ENCODE assay signal across 19 cellular contexts in genomic region chr13:49683489-49683888, GRCh38. TPM values are rescaled to one million over a fixed set of nuclear protein-coding genes. Genes with fewer than 3 reads are reported as not detected.
DNase-seq lines count a peak whose midpoint lies in the region; ATAC-seq, FAIRE-seq and TF ChIP-seq lines count a peak whose summit lies in the region.
"Had no signal": no experiment of that assay in that cellular context is flagged by ENCODE, and none has a peak within 500 bp of the region (broad histone marks: within the 10 kb centered on the region; RNA-seq: fewer than 3 reads in every experiment).

No MANE protein-coding gene starts in this region.

- FAIRE-seq in GM12878 (lab: Jason Lieb, UNC), result peak; percentile 61
- FAIRE-seq: A549, G401.6, kidney had no signal

- H3K27ac Mint-ChIP-seq in activated CD8-positive, alpha-beta T cell treated with anti-CD3 and anti-CD28 coated beads for 36 hours, result no peak overlapping the region
- H3K27ac Mint-ChIP-seq in activated CD8-positive, alpha-beta T cell treated with anti-CD3 and anti-CD28 coated beads, Interleukin-2, amount 10 ng/mL, durations not matched to agents 7 days and 5 days, result no peak overlapping the region

- peak; percentile 34 to 40; a peak in 2 of 4 replicates for TF ChIP-seq EP300 in GM12878 (IDR thresholded peaks at IDR 0.05; ENCODE audit: borderline replicate concordance in 1 of 2, control insufficient read depth in 1 of 2, low read depth in 2 of 2, low read length in 2 of 2)

- peaks cover 6% of the 10 kb centered on the region for H3K79me2 ChIP-seq in GM12878 (ENCODE audit: control insufficient read depth, insufficient read depth, low read length)

- CTCF ChIA-PET in activated CD8-positive, alpha-beta T cell treated with anti-CD3 and anti-CD28 coated beads for 36 hours (lab: Charles Lee), result no interaction called here
- CTCF ChIA-PET in activated CD8-positive, alpha-beta T cell treated with anti-CD3 and anti-CD28 coated beads, Interleukin-2, amount 10 ng/mL, durations not matched to agents 7 days and 5 days (lab: Charles Lee), result interaction anchor here (1.5 kb wide), 1 partner anchor 8 kb away, joined by 4 read pairs; no protein-coding TSS in a partner anchor
- CTCF ChIA-PET in GM12878 (lab: Yijun Ruan, JAX), result interaction anchor here (1.2 to 1.4 kb wide), 2 partner anchors 13 to 107 kb away, joined by 4 to 6 read pairs; no protein-coding TSS in a partner anchor

- H3K27me3 Mint-ChIP-seq in activated CD8-positive, alpha-beta T cell treated with anti-CD3 and anti-CD28 coated beads for 36 hours, result no peaks in the 10 kb centered on the region
- no peaks in the 10 kb centered on the region for H3K27me3 Mint-ChIP-seq in activated CD8-positive, alpha-beta T cell treated with anti-CD3 and anti-CD28 coated beads, Interleukin-2, amount 10 ng/mL, durations not matched to agents 7 days and 5 days (ENCODE audit: low read depth)

- H3K4me2 ChIP-seq in GM12878 (ENCODE audit: control insufficient read depth, insufficient read depth), result peak overlapping the region; percentile 50
- H3K4me2 ChIP-seq: A549 had no signal

- no TSS peak for BruUV-seq in GM12878 (replicated peaks; lab: Mats Ljungman, UMichigan)

- ATAC-seq in activated CD8-positive, alpha-beta T cell treated with anti-CD3 and anti-CD28 coated beads for 36 hours, result peak; percentile 75
- ATAC-seq in activated CD8-positive, alpha-beta T cell treated with anti-CD3 and anti-CD28 coated beads, Interleukin-2, amount 10 ng/mL, durations not matched to agents 7 days and 5 days, result no peak
- ATAC-seq in GM19023 (IDR thresholded peaks at IDR 0.05; ENCODE audit: unreplicated experiment), result peak; percentile 55
- ATAC-seq in HG02884 (IDR thresholded peaks at IDR 0.05; ENCODE audit: unreplicated experiment), result peak; percentile 60
- peak; percentile 88 for ATAC-seq in GM12878
- ATAC-seq: A549, esophagus mucosa, heart left ventricle, mucosa of descending colon had no signal

- no peak overlapping the region for H3K4me3 Mint-ChIP-seq in activated CD8-positive, alpha-beta T cell treated with anti-CD3 and anti-CD28 coated beads for 36 hours
- H3K4me3 Mint-ChIP-seq in activated CD8-positive, alpha-beta T cell treated with anti-CD3 and anti-CD28 coated beads, Interleukin-2, amount 10 ng/mL, durations not matched to agents 7 days and 5 days, result no peak overlapping the region

- no peaks in the 10 kb centered on the region for H3K27me3 ChIP-seq in GM12878 (replicated peaks in 1 of 2; ENCODE audit: control insufficient read depth in 2 of 2, insufficient read depth in 2 of 2, low read length in 1 of 2)
- no peaks in the 10 kb centered on the region for H3K27me3 ChIP-seq in thyroid gland
- H3K27me3 ChIP-seq in Peyer's patch, result no peaks in the 10 kb centered on the region
- H3K27me3 ChIP-seq: colonic mucosa, heart left ventricle, ovary had no signal

- TF ChIP-seq CTCF in activated CD8-positive, alpha-beta T cell treated with anti-CD3 and anti-CD28 coated beads for 36 hours (IDR thresholded peaks at IDR 0.05), result no peak
- TF ChIP-seq CTCF in GM12878 (IDR thresholded peaks at IDR 0.05 in 2 of 3, conservative IDR thresholded peaks at IDR 0.05 in 1 of 3; ENCODE audit: control insufficient read depth in 2 of 3, extremely low read depth in 1 of 3, insufficient read depth in 1 of 3, low read depth in 3 of 3, low read length in 3 of 3) (no peak), thyroid gland (IDR thresholded peaks at IDR 0.05) (no peak), Peyer's patch (IDR thresholded peaks at IDR 0.05) (no peak)

- peak; percentile 15 for DNase-seq in activated CD8-positive, alpha-beta T cell treated with anti-CD3 and anti-CD28 coated beads for 36 hours
- no peak for DNase-seq in activated CD8-positive, alpha-beta T cell treated with anti-CD3 and anti-CD28 coated beads, Interleukin-2, amount 10 ng/mL, durations not matched to agents 7 days and 5 days
- DNase-seq in GM12878 (ENCODE audit: low read depth, low spot score), result no peak
- no peak for DNase-seq in DMS 273 (lab: John Stamatoyannopoulos, UW; ENCODE audit: unreplicated experiment)
- no peak for DNase-seq in thyroid gland
- DNase-seq in Peyer's patch, result no peak
- DNase-seq: activated CD8-positive, alpha-beta memory T cell treated with anti-CD3 and anti-CD28 coated beads, Interleukin-2, amount 50 U/mL, for 4 hours; colonic mucosa; heart left ventricle; kidney; mucosa of descending colon; ovary had no signal

- RAD21 ChIA-PET in GM12878 (lab: Charles Lee; ENCODE audit: unreplicated experiment), result interaction anchor here (1.3 kb wide), 1 partner anchor 106 kb away, joined by 3 read pairs; no protein-coding TSS in a partner anchor

- H3K9me3 Mint-ChIP-seq in activated CD8-positive, alpha-beta T cell treated with anti-CD3 and anti-CD28 coated beads for 36 hours, result no peaks in the 10 kb centered on the region
- H3K9me3 Mint-ChIP-seq in activated CD8-positive, alpha-beta T cell treated with anti-CD3 and anti-CD28 coated beads, Interleukin-2, amount 10 ng/mL, durations not matched to agents 7 days and 5 days (ENCODE audit: insufficient read depth), result no peaks in the 10 kb centered on the region

- H3K9me3 ChIP-seq in GM12878 (replicated peaks; ENCODE audit: control insufficient read depth, insufficient read depth, low read length) (no peaks in the 10 kb centered on the region), thyroid gland (no peaks in the 10 kb centered on the region), Peyer's patch (no peaks in the 10 kb centered on the region)
- H3K9me3 ChIP-seq: A549, colonic mucosa, HAP-1, heart left ventricle, mucosa of descending colon, ovary had no signal

- H3K36me3 ChIP-seq in GM12878 (ENCODE audit: control insufficient read depth in 2 of 2, insufficient read depth in 2 of 2, low read length in 1 of 2) (no peaks in the 10 kb centered on the region; a peak in 1 of 4 replicates), thyroid gland (no peaks in the 10 kb centered on the region), Peyer's patch (no peaks in the 10 kb centered on the region)
- H3K36me3 ChIP-seq: colonic mucosa, ovary had no signal

- no peak for TF ChIP-seq POLR2A in GM12878 (IDR thresholded peaks at IDR 0.05; ENCODE audit: low read depth, low read length)
- TF ChIP-seq POLR2A in thyroid gland (IDR thresholded peaks at IDR 0.05), result no peak
- TF ChIP-seq POLR2A in Peyer's patch (IDR thresholded peaks at IDR 0.05), result no peak

- no peak overlapping the region for H2AFZ ChIP-seq in GM12878 (ENCODE audit: control insufficient read depth, low read depth, low read length)

- H3K9ac ChIP-seq in GM12878 (ENCODE audit: control insufficient read depth, insufficient read depth, low read length), result no peak overlapping the region; the same call in 1 of the 2 replicates

- H3K4me1 Mint-ChIP-seq in activated CD8-positive, alpha-beta T cell treated with anti-CD3 and anti-CD28 coated beads for 36 hours (ENCODE audit: low read depth), result peaks cover 18% of the 10 kb centered on the region
- H3K4me1 Mint-ChIP-seq in activated CD8-positive, alpha-beta T cell treated with anti-CD3 and anti-CD28 coated beads, Interleukin-2, amount 10 ng/mL, durations not matched to agents 7 days and 5 days (ENCODE audit: low read depth), result peaks cover 9% of the 10 kb centered on the region

- H3K27ac ChIP-seq in GM12878 (ENCODE audit: control insufficient read depth, insufficient read depth) (no peak overlapping the region), thyroid gland (no peak overlapping the region), Peyer's patch (no peak overlapping the region)
- H3K27ac ChIP-seq: A549, colonic mucosa, heart left ventricle, ovary had no signal

- H3K36me3 Mint-ChIP-seq in activated CD8-positive, alpha-beta T cell treated with anti-CD3 and anti-CD28 coated beads for 36 hours (ENCODE audit: low read depth), result peaks cover 13% of the 10 kb centered on the region
- no peaks in the 10 kb centered on the region for H3K36me3 Mint-ChIP-seq in activated CD8-positive, alpha-beta T cell treated with anti-CD3 and anti-CD28 coated beads, Interleukin-2, amount 10 ng/mL, durations not matched to agents 7 days and 5 days (ENCODE audit: low read depth)

- H3K4me1 ChIP-seq in GM12878 (ENCODE audit: control insufficient read depth, insufficient read depth, low read length) (peaks cover 14% of the 10 kb centered on the region), thyroid gland (peaks cover 0 to 7% of the 10 kb centered on the region in 2 donors), Peyer's patch (no peaks in the 10 kb centered on the region)
- H3K4me1 ChIP-seq: A549, colonic mucosa, heart left ventricle had no signal

- in situ Hi-C loops in GM12878 (cut with MboI), result no loop called here

- no peaks in the 10 kb centered on the region for H4K20me1 ChIP-seq in GM12878 (ENCODE audit: control insufficient read depth, insufficient read depth)

- intact Hi-C loops in activated CD8-positive, alpha-beta T cell treated with anti-CD3 and anti-CD28 coated beads for 36 hours (cut with micrococcal nuclease), result no loop called here
- intact Hi-C loops in GM12878 (cut with micrococcal nuclease; ENCODE audit: unreplicated experiment) (loop anchor here (10.0 kb wide), 1 partner anchor 239 kb away; the partner anchor contains the start of genes CAB39L and SETDB2), thyroid gland (cut with DNase I) (no loop called here)

- no peak for TF ChIP-seq RAD21 in GM12878 (IDR thresholded peaks at IDR 0.05; ENCODE audit: insufficient read depth, low read depth, low read length)

- WGBS in GM12878 (ENCODE audit: insufficient coverage, insufficient replicate concordance, low lambda C conversion rate, missing lambda C conversion rate), result 21% methylated on average over 6 of the region's 6 CpGs
- 76 to 84% methylated on average over 6 of the region's 6 CpGs for WGBS in thyroid gland, 2 donors

- SMC1A ChIA-PET in GM12878 (lab: Charles Lee; ENCODE audit: uncharacterized antibody, unreplicated experiment), result interaction anchor here (1.0 kb wide), 1 partner anchor 76 kb away, joined by 3 read pairs; no protein-coding TSS in a partner anchor

- POLR2A ChIA-PET in activated CD8-positive, alpha-beta T cell treated with anti-CD3 and anti-CD28 coated beads for 36 hours (lab: Charles Lee), result no interaction called here
- POLR2A ChIA-PET in activated CD8-positive, alpha-beta T cell treated with anti-CD3 and anti-CD28 coated beads, Interleukin-2, amount 10 ng/mL, durations not matched to agents 7 days and 5 days (lab: Charles Lee), result no interaction called here
- POLR2A ChIA-PET in GM12878 (lab: Charles Lee), result no interaction called here

- H3K4me3 ChIP-seq in GM12878 (peak overlapping the region; percentile 41; the same call in 1 of the 2 replicates), thyroid gland (replicated peaks in 1 of 3) (no peak overlapping the region), Peyer's patch (no peak overlapping the region)
- H3K4me3 ChIP-seq: A549, colonic mucosa, HAP-1, heart left ventricle, mucosa of descending colon, ovary had no signal

RNA-seq across cellular contexts. Expression of gene EBPL, which starts 7.8 kb away (rescaled TPM):
- total RNA-seq in activated CD8-positive, alpha-beta T cell treated with anti-CD3 and anti-CD28 coated beads for 36 hours, result 10 to 100 TPM; 35.6 to 37.8 TPM
- 10 to 100 TPM; 19.8 to 25.0 TPM for total RNA-seq in activated CD8-positive, alpha-beta T cell treated with anti-CD3 and anti-CD28 coated beads, Interleukin-2, amount 10 ng/mL, durations not matched to agents 7 days and 5 days
- total RNA-seq in GM12878 (2013; cell fraction: nucleolus; rRNA removed), result 9.8 and 11.8 TPM in 2 replicates
- total RNA-seq in GM12878 (2014; rRNA removed) (56.5 and 57.4 TPM in 2 replicates), GM12878 (2014; rRNA removed; fragmentation: Illumina TruSeq; extraction: Trizol) (35.1 and 35.8 TPM in 2 replicates), GM12878 (2021) (42.4 and 43.0 TPM in 2 replicates), thyroid gland (100 to 1,000 TPM in 1 of 4 donors, 10 to 100 TPM in 3; 41.0 to 102 (median 66.9) TPM), Peyer's patch (10 to 100 TPM in 3 of 4 donors, 1 to 10 TPM in 1; 6.7 to 21.6 (median 19.2) TPM)
- 36.8 TPM for polyA plus RNA-seq in GM12878 (2011; ENCODE audit: low read depth)
- polyA plus RNA-seq in GM12878 (2011; rRNA removed) (44.5 and 61.5 TPM in 2 replicates), GM12878 (2014; fragmentation: Illumina TruSeq; extraction: Trizol) (39.8 and 41.9 TPM in 2 replicates), GM12878 (2014; fragmentation: Nextera tagmentation; extraction: Ambion mirVana) (10 to 100 TPM in 1 of 2 experiments, 1 to 10 TPM in 1; 6.2 to 16.7 TPM), GM12878 (2014; rRNA removed) (59.3 and 72.8 TPM in 2 replicates), GM12878 (2016; fragmentation: Nextera tagmentation; extraction: Ambion mirVana) (10 to 100 TPM; 52.5 to 67.6 TPM)
- 37.4 and 50.9 TPM in 2 replicates for polyA plus RNA-seq in GM12878 (2011; cell fraction: cytosol; rRNA removed)
- polyA plus RNA-seq in GM12878 (2011; cell fraction: nucleus; rRNA removed), result 18.4 and 21.6 TPM in 2 replicates
- polyA plus RNA-seq in GM12878 (2012), result 36.7 and 46.0 TPM in 2 replicates
- 16.5 and 24.2 TPM in 2 replicates for polyA minus RNA-seq in GM12878 (2011; rRNA and poly(A)+ RNA removed)
- 7.1 and 8.8 TPM in 2 replicates for polyA minus RNA-seq in GM12878 (2011; cell fraction: cytosol; rRNA and poly(A)+ RNA removed)
- polyA minus RNA-seq in GM12878 (2011; cell fraction: nucleus; rRNA and poly(A)+ RNA removed), result 3.7 and 6.3 TPM in 2 replicates

RNA-seq across cellular contexts. Expression of gene ARL11, which starts 55.2 kb away (rescaled TPM):
- under 1 TPM; 0.29 to 0.61 TPM for total RNA-seq in activated CD8-positive, alpha-beta T cell treated with anti-CD3 and anti-CD28 coated beads for 36 hours
- total RNA-seq in activated CD8-positive, alpha-beta T cell treated with anti-CD3 and anti-CD28 coated beads, Interleukin-2, amount 10 ng/mL, durations not matched to agents 7 days and 5 days, result 1 to 10 TPM; 1.9 TPM
- total RNA-seq in GM12878 (2013; cell fraction: nucleolus; rRNA removed), result 10.1 and 10.3 TPM in 2 replicates
- total RNA-seq in GM12878 (2014; rRNA removed) (3.8 and 4.1 TPM in 2 replicates), GM12878 (2014; rRNA removed; fragmentation: Illumina TruSeq; extraction: Trizol) (5.9 TPM in 2 replicates), GM12878 (2021) (5.3 and 5.6 TPM in 2 replicates), thyroid gland (1 to 10 TPM in 1 of 4 donors, under 1 TPM in 3; 0.33 to 1.2 (median 0.43) TPM), Peyer's patch (1 to 10 TPM; 1.2 to 5.0 (median 3.6) TPM)
- 2.3 TPM for polyA plus RNA-seq in GM12878 (2011; ENCODE audit: low read depth)
- polyA plus RNA-seq in GM12878 (2011; rRNA removed) (1.6 and 2.3 TPM in 2 replicates), GM12878 (2014; fragmentation: Illumina TruSeq; extraction: Trizol) (4.3 and 4.8 TPM in 2 replicates), GM12878 (2014; fragmentation: Nextera tagmentation; extraction: Ambion mirVana) (1 to 10 TPM; 2.0 to 2.6 TPM), GM12878 (2014; rRNA removed) (7.2 and 7.4 TPM in 2 replicates), GM12878 (2016; fragmentation: Nextera tagmentation; extraction: Ambion mirVana) (1 to 10 TPM; 4.0 to 5.3 TPM)
- polyA plus RNA-seq in GM12878 (2011; cell fraction: cytosol; rRNA removed), result 1.0 and 1.4 TPM in 2 replicates
- 0.61 and 0.69 TPM in 2 replicates for polyA plus RNA-seq in GM12878 (2011; cell fraction: nucleus; rRNA removed)
- polyA plus RNA-seq in GM12878 (2012), result 3.2 and 3.4 TPM in 2 replicates
- 1.2 and 2.1 TPM in 2 replicates for polyA minus RNA-seq in GM12878 (2011; rRNA and poly(A)+ RNA removed)
- polyA minus RNA-seq in GM12878 (2011; cell fraction: cytosol; rRNA and poly(A)+ RNA removed), result 0.80 TPM in 1 of 2 replicates, not detected in the other
- polyA minus RNA-seq in GM12878 (2011; cell fraction: nucleus; rRNA and poly(A)+ RNA removed), result 0.85 and 1.8 TPM in 2 replicates
- total RNA-seq: SK-MEL-5 had no signal
- polyA plus RNA-seq: A549 had no signal
